In genomic region chr12:578743-579449, GRCh38 we compare ENCODE assay signal across 17 cellular contexts.
DNase-seq lines count a peak whose midpoint lies in the region; ATAC-seq and TF ChIP-seq lines count a peak whose summit lies in the region.
"Had no signal": no experiment of that assay in that cellular context is flagged by ENCODE, and none has a peak within 500 bp of the region (broad histone marks: within the 10 kb centered on the region; RNA-seq: fewer than 3 reads in every experiment).

No MANE protein-coding gene starts in this region.

- H3K36me3 Mint-ChIP-seq in endodermal cell (ENCODE audit: low read depth) (peaks cover 3% of the 10 kb centered on the region), T-cell (no peaks in the 10 kb centered on the region)
- H3K36me3 Mint-ChIP-seq: IgD-negative memory B cell had no signal

- TF ChIP-seq CTCF in endodermal cell (conservative IDR thresholded peaks at IDR 0.05) (no peak), psoas muscle (IDR thresholded peaks at IDR 0.05) (no peak)

- H3K9me3 Mint-ChIP-seq in endodermal cell = peaks cover 10% of the 10 kb centered on the region
- H3K9me3 Mint-ChIP-seq in T-cell = no peaks in the 10 kb centered on the region
- H3K9me3 Mint-ChIP-seq: activated T-cell treated with anti-CD3 and anti-CD28 coated beads, Interleukin-2, amount 50 U/mL, for 24 hours had no signal

- intact Hi-C loops in psoas muscle (cut with DNase I) = loop anchor here (5.0 kb wide), 2 partner anchors 58 to 68 kb away; no protein-coding TSS in a partner anchor

- WGBS in endodermal cell (ENCODE audit: insufficient coverage in 1 of 2, insufficient read length in 1 of 2), 2 experiments = 64 to 68% methylated on average over 5 to 7 of the region's 7 CpGs
- 44 to 60% (median 45%) methylated on average over 7 of the region's 7 CpGs for WGBS in psoas muscle, 3 donors

- H3K9ac ChIP-seq in endodermal cell (ENCODE audit: extremely low read depth, low read length, poor library complexity, severe bottlenecking) = no peak overlapping the region

- CTCF ChIA-PET in T-cell (lab: Charles Lee) = interaction anchor here in 1 of 2 donors (0.6 kb wide), 2 partner anchors 81 to 241 kb away, joined by 3 to 5 read pairs; no protein-coding TSS in a partner anchor

- H3K27ac ChIP-seq in endodermal cell (ENCODE audit: low read depth, low read length) (no peak overlapping the region), psoas muscle (peak overlapping the region; percentile 41)
- no peak overlapping the region for H3K27ac ChIP-seq in effector memory CD4-positive, alpha-beta T cell (ENCODE audit: insufficient read depth, low read length, poor library complexity, severe bottlenecking)
- H3K27ac ChIP-seq: tibial nerve had no signal

- H3K27me3 ChIP-seq in endodermal cell (ENCODE audit: control insufficient read depth, insufficient read depth, low read length, poor library complexity, severe bottlenecking) (no peaks in the 10 kb centered on the region), psoas muscle (ENCODE audit: insufficient read depth in 3 of 3, low read length in 2 of 3) (no peaks in the 10 kb centered on the region)
- no peaks in the 10 kb centered on the region for H3K27me3 ChIP-seq in effector memory CD4-positive, alpha-beta T cell (replicated peaks; ENCODE audit: control insufficient read depth, insufficient read depth, low read length, poor library complexity, severe bottlenecking)
- H3K27me3 ChIP-seq: tibial nerve had no signal

- POLR2A ChIA-PET in T-cell (lab: Charles Lee) = interaction anchor here in 1 of 2 donors (0.6 kb wide), 1 partner anchor 156 kb away, joined by 3 read pairs; no protein-coding TSS in a partner anchor

- H3K36me3 ChIP-seq in endodermal cell (ENCODE audit: control insufficient read depth, insufficient read depth, low read length) (no peaks in the 10 kb centered on the region), psoas muscle (ENCODE audit: insufficient read depth in 1 of 2, low read depth in 1 of 2) (no peaks in the 10 kb centered on the region)
- H3K36me3 ChIP-seq in effector memory CD4-positive, alpha-beta T cell (ENCODE audit: control insufficient read depth, insufficient read depth, low read length) = no peaks in the 10 kb centered on the region
- H3K36me3 ChIP-seq: tibial nerve had no signal

- H3K27ac Mint-ChIP-seq in endodermal cell (peak overlapping the region; percentile 76), T-cell (no peak overlapping the region)
- H3K27ac Mint-ChIP-seq: activated T-cell treated with anti-CD3 and anti-CD28 coated beads, Interleukin-2, amount 50 U/mL, for 24 hours had no signal

- H3K9me3 ChIP-seq in endodermal cell (ENCODE audit: control insufficient read depth, low read length) (peaks cover 4% of the 10 kb centered on the region), psoas muscle (no peaks in the 10 kb centered on the region)
- no peaks in the 10 kb centered on the region for H3K9me3 ChIP-seq in effector memory CD4-positive, alpha-beta T cell (ENCODE audit: control insufficient read depth, low read length)
- H3K9me3 ChIP-seq: tibial nerve had no signal

- no peak overlapping the region for H3K4me3 ChIP-seq in endodermal cell (ENCODE audit: low read length)
- H3K4me3 ChIP-seq in psoas muscle = no peak overlapping the region
- H3K4me3 ChIP-seq in effector memory CD4-positive, alpha-beta T cell (ENCODE audit: insufficient read depth, low read depth, low read length, poor library complexity, severe bottlenecking) = no peak overlapping the region
- H3K4me3 ChIP-seq: tibial nerve had no signal

- H3K4me3 Mint-ChIP-seq in endodermal cell (no peak overlapping the region), T-cell (no peak overlapping the region)
- H3K4me3 Mint-ChIP-seq: activated T-cell treated with anti-CD3 and anti-CD28 coated beads, Interleukin-2, amount 50 U/mL, for 24 hours; IgD-negative memory B cell had no signal

- peaks cover 9% of the 10 kb centered on the region for H3K27me3 Mint-ChIP-seq in endodermal cell (ENCODE audit: insufficient read depth)
- no peaks in the 10 kb centered on the region for H3K27me3 Mint-ChIP-seq in T-cell
- H3K27me3 Mint-ChIP-seq: activated T-cell treated with anti-CD3 and anti-CD28 coated beads, Interleukin-2, amount 50 U/mL, for 24 hours; IgD-negative memory B cell had no signal

- peaks cover 10% of the 10 kb centered on the region for H3K4me1 ChIP-seq in endodermal cell (ENCODE audit: control insufficient read depth, insufficient read depth, low read length)
- H3K4me1 ChIP-seq in psoas muscle = peaks cover 37% of the 10 kb centered on the region
- H3K4me1 ChIP-seq in effector memory CD4-positive, alpha-beta T cell (ENCODE audit: control insufficient read depth, insufficient read depth, low read length, poor library complexity, severe bottlenecking) = peaks cover 11% of the 10 kb centered on the region

- H3K4me1 Mint-ChIP-seq in endodermal cell (peaks cover 30% of the 10 kb centered on the region), T-cell (peaks cover 13 to 17% (median 17%) of the 10 kb centered on the region in 3 donors)

- ATAC-seq in psoas muscle (no peak), T-cell (replicated peaks in 1 of 4) (no peak)

- DNase-seq in DMS153 (lab: John Stamatoyannopoulos, UW) (peak; percentile 15), DMS153 treated with DMSO at 0.1 percent for 48 hours (lab: John Stamatoyannopoulos, UW; ENCODE audit: unreplicated experiment) (no peak), NCI-H82 treated with DMSO at 0.1 percent for 48 hours (lab: John Stamatoyannopoulos, UW; ENCODE audit: unreplicated experiment) (peak; percentile 30), endodermal cell (peak; percentile 63), psoas muscle (no peak), NOMO-1 (lab: John Stamatoyannopoulos, UW; ENCODE audit: unreplicated experiment in 2 of 2) (no peak), T-cell (no peak)
- no peak for DNase-seq in effector memory CD4-positive, alpha-beta T cell
- DNase-seq: 8988T; activated CD4-positive, CD25-positive, alpha-beta regulatory T cell; activated T-cell treated with anti-CD3 and anti-CD28 coated beads, Interleukin-2, amount 50 U/mL, for 24 hours; amniotic stem cell; COR-L47; glutamatergic neuron; NCI-H1694 treated with DMSO at 0.1 percent for 48 hours had no signal

Comparison
In these comparisons a context has a peak if more than half of its experiments do, and no peak if none do; other contexts are left out.
1. DNase-seq: peak in DMS153 (single experiment), NCI-H82 treated with DMSO at 0.1 percent for 48 hours (single experiment) and endodermal cell (single experiment); none in DMS153 treated with DMSO at 0.1 percent for 48 hours (single experiment), psoas muscle (0 of 2), NOMO-1 (0 of 2), effector memory CD4-positive, alpha-beta T cell (0 of 3) and T-cell (0 of 34).